Comparison of ENCODE assay signal across 29 cellular contexts in genomic region chr12:1885605-1886245, GRCh38. TPM values are rescaled to one million over a fixed set of nuclear protein-coding genes. Genes with fewer than 3 reads are reported as not detected.
"Had no signal": no experiment of that assay in that cellular context is flagged by ENCODE, and none has a peak within 500 bp of the region (broad histone marks: within the 10 kb centered on the region; RNA-seq: fewer than 3 reads in every experiment).

No MANE protein-coding gene starts in this region.

- H3K4me1 ChIP-seq: gastrocnemius medialis had no signal

- H3K9me3 ChIP-seq: gastrocnemius medialis had no signal

- H3K4me1 Mint-ChIP-seq: activated CD4-positive, alpha-beta memory T cell treated with anti-CD3 and anti-CD28 coated beads, Interleukin-2, amount 10 ng/mL, durations not matched to agents 7 days and 5 days; activated naive CD4-positive, alpha-beta T cell treated with anti-CD3 and anti-CD28 coated beads, Interleukin-2, amount 50 U/mL, for 24 hours; activated naive CD8-positive, alpha-beta T cell treated with anti-CD3 and anti-CD28 coated beads, Interleukin-2, amount 50 U/mL, for 24 hours; memory B cell; stimulated activated memory B cell treated with anti-CD40 and anti-IgM and Interleukin-4, amounts not matched to agents 10 μg/mL and 1 μg/mL and 100 μg/mL, for 72 hours; stimulated activated naive CD8-positive, alpha-beta T cell treated with anti-CD3 and anti-CD28 coated beads, Interleukin-15, amount 100 ng/mL, for 72 hours had no signal

- H3K36me3 ChIP-seq: gastrocnemius medialis had no signal

- H3K9me3 Mint-ChIP-seq: activated CD4-positive, alpha-beta memory T cell treated with anti-CD3 and anti-CD28 coated beads, Interleukin-2, amount 10 ng/mL, durations not matched to agents 7 days and 5 days; natural killer cell treated with Interleukin-12 subunit alpha and Interleukin-12 subunit beta and Interleukin-15 and Interleukin-18, amount 100 ng/mL, for 72 hours; T-helper 1 cell treated with Interleukin-12 subunit alpha and Interleukin-12 subunit beta and Interleukin-4 antibody, amounts not matched to agents 30 μg/mL and 1 μg/mL, for 36 hours had no signal

- FAIRE-seq: endometrium, keratinocyte had no signal

- H3K27ac Mint-ChIP-seq: activated CD4-positive, alpha-beta memory T cell treated with anti-CD3 and anti-CD28 coated beads, Interleukin-2, amount 10 ng/mL, durations not matched to agents 7 days and 5 days; activated naive CD4-positive, alpha-beta T cell treated with anti-CD3 and anti-CD28 coated beads, Interleukin-2, amount 50 U/mL, for 24 hours; activated naive CD8-positive, alpha-beta T cell treated with anti-CD3 and anti-CD28 coated beads, Interleukin-2, amount 50 U/mL, for 24 hours; activated T-cell treated with anti-CD3 and anti-CD28 coated beads, Interleukin-2, amount 50 U/mL, for 24 hours; memory B cell; natural killer cell treated with Interleukin-12 subunit alpha and Interleukin-12 subunit beta and Interleukin-15 and Interleukin-18, amount 100 ng/mL, for 72 hours; stimulated activated memory B cell treated with anti-CD40 and anti-IgM and Interleukin-4, amounts not matched to agents 10 μg/mL and 1 μg/mL and 100 μg/mL, for 72 hours; stimulated activated naive CD8-positive, alpha-beta T cell treated with anti-CD3 and anti-CD28 coated beads, Interleukin-15, amount 100 ng/mL, for 72 hours; T-helper 1 cell treated with Interleukin-12 subunit alpha and Interleukin-12 subunit beta and Interleukin-4 antibody, amounts not matched to agents 30 μg/mL and 1 μg/mL, for 36 hours; type B pancreatic cell had no signal

- H3K4me3 ChIP-seq: gastrocnemius medialis, hepatocyte, smooth muscle cell had no signal

- H3K27me3 ChIP-seq: gastrocnemius medialis, hepatocyte had no signal

- H3K4me3 Mint-ChIP-seq: activated CD4-positive, alpha-beta memory T cell treated with anti-CD3 and anti-CD28 coated beads, Interleukin-2, amount 10 ng/mL, durations not matched to agents 7 days and 5 days; activated naive CD4-positive, alpha-beta T cell treated with anti-CD3 and anti-CD28 coated beads, Interleukin-2, amount 50 U/mL, for 24 hours; activated naive CD8-positive, alpha-beta T cell treated with anti-CD3 and anti-CD28 coated beads, Interleukin-2, amount 50 U/mL, for 24 hours; activated T-cell treated with anti-CD3 and anti-CD28 coated beads, Interleukin-2, amount 50 U/mL, for 24 hours; memory B cell; natural killer cell treated with Interleukin-12 subunit alpha and Interleukin-12 subunit beta and Interleukin-15 and Interleukin-18, amount 100 ng/mL, for 72 hours; stimulated activated memory B cell treated with anti-CD40 and anti-IgM and Interleukin-4, amounts not matched to agents 10 μg/mL and 1 μg/mL and 100 μg/mL, for 72 hours; stimulated activated naive CD8-positive, alpha-beta T cell treated with anti-CD3 and anti-CD28 coated beads, Interleukin-15, amount 100 ng/mL, for 72 hours; T-helper 1 cell treated with Interleukin-12 subunit alpha and Interleukin-12 subunit beta and Interleukin-4 antibody, amounts not matched to agents 30 μg/mL and 1 μg/mL, for 36 hours; type B pancreatic cell had no signal

- DNase-seq: activated CD4-positive, alpha-beta memory T cell treated with anti-CD3 and anti-CD28 coated beads, Interleukin-2, amount 10 ng/mL, durations not matched to agents 7 days and 5 days; activated CD4-positive, alpha-beta T cell treated with anti-CD3 and anti-CD28 coated beads for 48 hours; activated CD8-positive, alpha-beta memory T cell treated with anti-CD3 and anti-CD28 coated beads, Interleukin-2, amount 50 U/mL, for 48 hours; activated naive CD8-positive, alpha-beta T cell treated with anti-CD3 and anti-CD28 coated beads, Interleukin-2, amount 50 U/mL, for 24 hours; activated T-cell treated with anti-CD3 and anti-CD28 coated beads, Interleukin-2, amount 50 U/mL, for 24 hours; amygdala; caudate nucleus; gastrocnemius medialis; midbrain; posterior cingulate gyrus; stimulated activated CD4-positive, alpha-beta T cell treated with anti-CD3 and anti-CD28 coated beads, Interleukin-1b, Interleukin-23, amount 100 ng/mL, for 48 hours; stimulated activated CD4-positive, alpha-beta T cell treated with anti-CD3 and anti-CD28 coated beads, Interleukin-4, amount 100 ng/mL, for 4 hours; stimulated activated CD8-positive, alpha-beta memory T cell treated with anti-CD3 and anti-CD28 coated beads, Interleukin-4, amount 100 ng/mL, for 48 hours; stimulated activated naive CD8-positive, alpha-beta T cell treated with anti-CD3 and anti-CD28 coated beads, Interleukin-15, amount 100 ng/mL, for 72 hours; substantia nigra; SW 1271; T-helper 9 cell; WERI-Rb-1 had no signal

- H3K27ac ChIP-seq: epithelial cell of prostate, gastrocnemius medialis, hepatocyte, WERI-Rb-1 had no signal

- H3K36me3 Mint-ChIP-seq: activated naive CD4-positive, alpha-beta T cell treated with anti-CD3 and anti-CD28 coated beads, Interleukin-2, amount 50 U/mL, for 24 hours; natural killer cell treated with Interleukin-12 subunit alpha and Interleukin-12 subunit beta and Interleukin-15 and Interleukin-18, amount 100 ng/mL, for 72 hours; type B pancreatic cell had no signal

RNA-seq across cellular contexts. Expression of gene CACNA2D4, which starts 32.7 kb away (rescaled TPM):
- total RNA-seq: smooth muscle cell had no signal
